ENCODE assay signal across 13 cellular contexts in genomic region chr12:85005047-85005446, GRCh38. TPM values are rescaled to one million over a fixed set of nuclear protein-coding genes. Genes with fewer than 3 reads are reported as not detected.
DNase-seq lines count a peak whose midpoint lies in the region; ATAC-seq and TF ChIP-seq lines count a peak whose summit lies in the region.
"Not testable (repeated sequence)": the region's sequence is repeated elsewhere in the genome, so short reads cannot be mapped to it uniquely, and the experiment has no call there.
"Had no signal": no experiment of that assay in that cellular context is flagged by ENCODE, and none has a peak within 500 bp of the region (broad histone marks: within the 10 kb centered on the region; RNA-seq: fewer than 3 reads in every experiment).

No MANE protein-coding gene starts in this region.

- not testable (repeated sequence) for H3K9me3 Mint-ChIP-seq in GM23338, endodermal cell

- H2BK15ac ChIP-seq in mesendoderm (replicated peaks; ENCODE audit: low read depth), result not testable (repeated sequence)

- H3K79me1 ChIP-seq in mesendoderm (ENCODE audit: low read length), result not testable (repeated sequence)

- H3K4me3 ChIP-seq in GM23338 (peak overlapping the region; percentile 12), HUES64 (ENCODE audit: low read length) (peak overlapping the region; percentile 21; the same call in 1 of the 2 replicates), iPS-18a (ENCODE audit: low read length) (peak overlapping the region; percentile 46)
- H3K4me3 ChIP-seq in NT2/D1 (ENCODE audit: insufficient read length, low read depth); endodermal cell (ENCODE audit: low read length); mesendoderm (ENCODE audit: low read length); thymus (ENCODE audit: low read length): not testable (repeated sequence)

- not testable (repeated sequence) for H4K5ac ChIP-seq in mesendoderm (ENCODE audit: low read length)

- ATAC-seq in GM23338, result peak; percentile 94

- WGBS in HUES64, result 26% methylated on average over 2 of the region's 2 CpGs
- WGBS in endodermal cell (ENCODE audit: insufficient coverage in 1 of 2, insufficient read length in 1 of 2), 2 experiments, result 25 to 39% methylated on average over 2 of the region's 2 CpGs
- WGBS in mesendoderm (ENCODE audit: extremely low coverage, insufficient coverage, low lambda C conversion rate), result no CpG with 5 or more reads among the region's 2 CpGs
- WGBS in thymus, result 65% methylated on average over 2 of the region's 2 CpGs

- H3K4ac ChIP-seq in mesendoderm (ENCODE audit: low read depth, low read length), result not testable (repeated sequence)

- not testable (repeated sequence) for H3K9me2 ChIP-seq in GM23338 (ENCODE audit: insufficient read depth)

- DNase-seq in GM23338 (ENCODE audit: low spot score), result peak; percentile 73
- DNase-seq in NT2/D1 (ENCODE audit: low read depth, low spot score), result peak; percentile 28
- DNase-seq in endodermal cell, result peak; percentile 85
- DNase-seq in iPS DF 19.7 (ENCODE audit: low read depth, low spot score), result peak; percentile 61
- DNase-seq in mesendoderm, result peak; percentile 64

- not testable (repeated sequence) for H3K27me3 Mint-ChIP-seq in GM23338 (ENCODE audit: insufficient read depth, low read depth, poor library complexity); endodermal cell (ENCODE audit: insufficient read depth)

- peaks cover 31% of the 10 kb centered on the region for H3K4me1 Mint-ChIP-seq in GM23338
- H3K4me1 Mint-ChIP-seq in endodermal cell, result not testable (repeated sequence)

- not testable (repeated sequence) for H2BK120ac ChIP-seq in mesendoderm (ENCODE audit: low read depth, low read length)

- H3K27me3 ChIP-seq in GM23338 (ENCODE audit: insufficient read depth); HUES64 (ENCODE audit: insufficient read depth, low read length); NT2/D1 (ENCODE audit: insufficient read depth, insufficient read length); endodermal cell (ENCODE audit: control insufficient read depth, insufficient read depth, low read length, poor library complexity, severe bottlenecking); iPS-18a (ENCODE audit: control insufficient read depth, insufficient read depth, low read length); mesendoderm (ENCODE audit: insufficient read depth, low read length, poor library complexity); thymus (ENCODE audit: control insufficient read depth, insufficient read depth): not testable (repeated sequence)

- H3K23ac ChIP-seq in mesendoderm (ENCODE audit: low read length), result not testable (repeated sequence)

- not testable (repeated sequence) for H2AK5ac ChIP-seq in mesendoderm (ENCODE audit: low read length)

- not testable (repeated sequence) for H3K9me3 ChIP-seq in HUES64 (ENCODE audit: insufficient read depth, low read depth, low read length); NT2/D1 (ENCODE audit: insufficient read depth, low read length); endodermal cell (ENCODE audit: control insufficient read depth, low read length); iPS-18a (ENCODE audit: control insufficient read depth, low read depth, low read length); thymus (ENCODE audit: control insufficient read depth)

- H3K27ac ChIP-seq in GM23338 (ENCODE audit: low read depth) (peak overlapping the region; percentile 88), HUES64 (ENCODE audit: low read depth, low read length) (peak overlapping the region; percentile 79; the same call in 1 of the 2 replicates), thymus (ENCODE audit: low read depth) (peak overlapping the region; percentile 64)
- H3K27ac ChIP-seq in endodermal cell (ENCODE audit: low read depth, low read length); iPS-18a (ENCODE audit: low read length); mesendoderm (ENCODE audit: low read depth, low read length): not testable (repeated sequence)

- peak overlapping the region; percentile 18 for H3K4me3 Mint-ChIP-seq in GM23338
- H3K4me3 Mint-ChIP-seq in endodermal cell, result not testable (repeated sequence)

- not testable (repeated sequence) for H3K56ac ChIP-seq in mesendoderm (ENCODE audit: low read length)

- not testable (repeated sequence) for H2BK5ac ChIP-seq in mesendoderm (ENCODE audit: low read length)

- H3K79me2 ChIP-seq in GM23338 (replicated peaks; ENCODE audit: insufficient read depth); mesendoderm (ENCODE audit: control insufficient read depth, insufficient read depth, low read length): not testable (repeated sequence)

- H3K18ac ChIP-seq in mesendoderm (ENCODE audit: low read length), result not testable (repeated sequence)

- peak overlapping the region; percentile 63 for H3K4me2 ChIP-seq in GM23338
- not testable (repeated sequence) for H3K4me2 ChIP-seq in mesendoderm (ENCODE audit: low read length)

- H3K36me3 Mint-ChIP-seq in GM23338 (ENCODE audit: low read depth), result peaks cover 23% of the 10 kb centered on the region; the same call in 2 of the 3 replicates
- H3K36me3 Mint-ChIP-seq in endodermal cell (ENCODE audit: low read depth), result not testable (repeated sequence)

- peaks cover 23% of the 10 kb centered on the region for H3K4me1 ChIP-seq in GM23338 (ENCODE audit: insufficient read depth)
- H3K4me1 ChIP-seq in HUES64 (ENCODE audit: insufficient read depth, low read length), result peaks cover 15% of the 10 kb centered on the region
- H3K4me1 ChIP-seq in NT2/D1 (ENCODE audit: insufficient read depth, insufficient read length); endodermal cell (ENCODE audit: control insufficient read depth, insufficient read depth, low read length); mesendoderm (ENCODE audit: control insufficient read depth, low read depth, low read length): not testable (repeated sequence)
- peaks cover 27% of the 10 kb centered on the region for H3K4me1 ChIP-seq in iPS-18a (ENCODE audit: control insufficient read depth, low read depth, low read length)
- peaks cover 21% of the 10 kb centered on the region for H3K4me1 ChIP-seq in thymus (ENCODE audit: control insufficient read depth, insufficient read depth, low read length)

- not testable (repeated sequence) for H2AFZ ChIP-seq in GM23338

- H3K27ac Mint-ChIP-seq in GM23338, result peak overlapping the region; percentile 19
- H3K27ac Mint-ChIP-seq in endodermal cell, result not testable (repeated sequence)

- H4K20me1 ChIP-seq in GM23338 (replicated peaks; ENCODE audit: insufficient read depth), result not testable (repeated sequence)

- not testable (repeated sequence) for H3K9ac ChIP-seq in HUES64 (ENCODE audit: low read depth, low read length); NT2/D1 (ENCODE audit: insufficient read length, low read depth); endodermal cell (ENCODE audit: extremely low read depth, low read length, poor library complexity, severe bottlenecking); iPS-18a (ENCODE audit: low read length); mesendoderm (ENCODE audit: low read length)

- not testable (repeated sequence) for H3F3A ChIP-seq in GM23338 (replicated peaks; ENCODE audit: low read depth)

- H4K8ac ChIP-seq in mesendoderm (ENCODE audit: low read depth, low read length), result not testable (repeated sequence)

- not testable (repeated sequence) for H3K36me3 ChIP-seq in GM23338 (ENCODE audit: insufficient read depth); HUES64 (ENCODE audit: insufficient read depth, low read length); NT2/D1 (ENCODE audit: insufficient read depth, insufficient read length, low read length); endodermal cell (ENCODE audit: control insufficient read depth, insufficient read depth, low read length); iPS-18a (ENCODE audit: control insufficient read depth, low read depth, low read length); mesendoderm (ENCODE audit: control insufficient read depth, insufficient read depth, low read length); thymus (ENCODE audit: control insufficient read depth, insufficient read depth)

- not testable (repeated sequence) for TF ChIP-seq CTCF in GM23338 (conservative IDR thresholded peaks at IDR 0.05; ENCODE audit: low read depth in 2 of 2); endodermal cell (conservative IDR thresholded peaks at IDR 0.05)

TF ChIP-seq in GM23338, 12 proteins besides CTCF, POLR2A, EP300 and RAD21:
- peak; percentile 62; the same call in 1 of the 2 replicates for TF ChIP-seq NANOG (IDR thresholded peaks at IDR 0.05; ENCODE audit: borderline replicate concordance)

RNA-seq across cellular contexts. Expression of gene TSPAN19, which starts 31.0 kb away (rescaled TPM):
- total RNA-seq in GM23338 (2014; rRNA removed; shearing (Covaris generic)), result 0.50 and 0.80 TPM in 2 replicates
- polyA plus RNA-seq in GM23338 (2016; fragmentation: Nextera tagmentation; extraction: Ambion mirVana) (0.44 and 0.45 TPM in 2 replicates), thymus (0.27 TPM)
- polyA plus RNA-seq in HUES64 (2013, experiment 1 of 2), result 0.45 TPM
- polyA plus RNA-seq in HUES64 (2013, experiment 2 of 2), result 0.44 TPM
- total RNA-seq in endodermal cell, result not detected
- 2.1 TPM for polyA plus RNA-seq in endodermal cell (2013, experiment 1 of 2)
- 2.3 TPM for polyA plus RNA-seq in endodermal cell (2013, experiment 2 of 2)
- 0.14 TPM for polyA plus RNA-seq in mesendoderm (2013, experiment 1 of 2)
- 0.07 TPM for polyA plus RNA-seq in mesendoderm (2013, experiment 2 of 2)
- total RNA-seq: CD4-positive, alpha-beta T cell; CD8-positive, alpha-beta memory T cell; G401; H7 had no signal
- polyA plus RNA-seq: CD14-positive monocyte; CD8-positive, alpha-beta memory T cell had no signal

RNA-seq across cellular contexts. Expression of gene LRRIQ1, which starts 31.1 kb away (rescaled TPM):
- total RNA-seq in GM23338 (2014; rRNA removed; shearing (Covaris generic)), result 0.47 and 1.4 TPM in 2 replicates
- 3.2 and 4.0 TPM in 2 replicates for polyA plus RNA-seq in GM23338 (2016; fragmentation: Nextera tagmentation; extraction: Ambion mirVana)
- polyA plus RNA-seq in HUES64 (2013, experiment 1 of 2), result 0.65 TPM
- polyA plus RNA-seq in HUES64 (2013, experiment 2 of 2), result 2.0 TPM
- total RNA-seq in endodermal cell, result 1 to 10 TPM; 2.9 to 6.2 TPM
- 7.9 TPM for polyA plus RNA-seq in endodermal cell (2013, experiment 1 of 2)
- 8.3 TPM for polyA plus RNA-seq in endodermal cell (2013, experiment 2 of 2)
- polyA plus RNA-seq in mesendoderm (2013, experiment 1 of 2), result 0.93 TPM
- 1.2 TPM for polyA plus RNA-seq in mesendoderm (2013, experiment 2 of 2)
- 0.43 TPM for polyA plus RNA-seq in thymus
- total RNA-seq: CD4-positive, alpha-beta T cell; G401 had no signal
- polyA plus RNA-seq: CD14-positive monocyte; CD8-positive, alpha-beta memory T cell had no signal

Comparison
In these comparisons a context has a peak if more than half of its experiments do, and no peak if none do; other contexts are left out.
1. DNase-seq: peak in every context shown above with its lines; median percentile 85 in endodermal cell; 73 in GM23338; 64 in mesendoderm; 61 in iPS DF 19.7; 28 in NT2/D1.